10 cellular contexts compared by ENCODE assay signal in genomic region chr1:155079210-155079486, GRCh38. TPM values are rescaled to one million over a fixed set of nuclear protein-coding genes. Genes with fewer than 3 reads are reported as not detected.
DNase-seq lines count a peak whose midpoint lies in the region; ATAC-seq, FAIRE-seq and TF ChIP-seq lines count a peak whose summit lies in the region.
"Had no signal": no experiment of that assay in that cellular context is flagged by ENCODE, and none has a peak within 500 bp of the region (broad histone marks: within the 10 kb centered on the region; RNA-seq: fewer than 3 reads in every experiment).

No MANE protein-coding gene starts in this region.

- no peak overlapping the region for H3K27ac ChIP-seq in keratinocyte (ENCODE audit: control insufficient read depth, insufficient read depth, low read length)
- H3K27ac ChIP-seq in thoracic aorta = no peak overlapping the region

- no peaks in the 10 kb centered on the region for H3K36me3 Mint-ChIP-seq in activated T-cell treated with anti-CD3 and anti-CD28 coated beads, Interleukin-2, amount 50 U/mL, for 24 hours (ENCODE audit: low read depth)
- peaks cover 1% of the 10 kb centered on the region for H3K36me3 Mint-ChIP-seq in activated naive CD8-positive, alpha-beta T cell treated with anti-CD3 and anti-CD28 coated beads, Interleukin-2, amount 10 ng/mL, durations not matched to agents 7 days and 5 days

- peaks cover 43% of the 10 kb centered on the region for H3K4me1 Mint-ChIP-seq in activated T-cell treated with anti-CD3 and anti-CD28 coated beads, Interleukin-2, amount 50 U/mL, for 24 hours (ENCODE audit: low read depth)
- H3K4me1 Mint-ChIP-seq in activated naive CD8-positive, alpha-beta T cell treated with anti-CD3 and anti-CD28 coated beads, Interleukin-2, amount 10 ng/mL, durations not matched to agents 7 days and 5 days = peaks cover 48% of the 10 kb centered on the region

- H3K9me3 Mint-ChIP-seq in activated T-cell treated with anti-CD3 and anti-CD28 coated beads, Interleukin-2, amount 50 U/mL, for 24 hours = no peaks in the 10 kb centered on the region
- H3K9me3 Mint-ChIP-seq in activated naive CD8-positive, alpha-beta T cell treated with anti-CD3 and anti-CD28 coated beads, Interleukin-2, amount 10 ng/mL, durations not matched to agents 7 days and 5 days = no peaks in the 10 kb centered on the region

- no peak for FAIRE-seq in keratinocyte (lab: Jason Lieb, UNC)
- FAIRE-seq: D721Med had no signal

- H3K9me1 ChIP-seq in keratinocyte (ENCODE audit: control insufficient read depth, extremely low read depth, insufficient read depth, low read length) = no peaks in the 10 kb centered on the region

- H3K4me1 ChIP-seq in keratinocyte (ENCODE audit: control insufficient read depth, extremely low read depth, insufficient read depth, low read length) (peaks cover 49% of the 10 kb centered on the region), thoracic aorta (ENCODE audit: control insufficient read depth in 1 of 2, low read depth in 2 of 2) (peaks cover 29 to 44% of the 10 kb centered on the region in 2 donors)

- H3K36me3 ChIP-seq in keratinocyte (ENCODE audit: control insufficient read depth in 2 of 2, extremely low read depth in 1 of 2, insufficient read depth in 2 of 2, low read length in 2 of 2) (no peaks in the 10 kb centered on the region), thoracic aorta (no peaks in the 10 kb centered on the region)

- no peak for DNase-seq in activated T-cell treated with anti-CD3 and anti-CD28 coated beads, Interleukin-2, amount 50 U/mL, for 24 hours
- DNase-seq in activated T-cell treated with anti-CD3 and anti-CD28 coated beads for 4 hours (no peak), keratinocyte (ENCODE audit: low read depth, low spot score) (no peak), thoracic aorta (ENCODE audit: low spot score) (no peak), epidermal melanocyte (ENCODE audit: insufficient read length, low spot score) (no peak), Ammon's horn (ENCODE audit: low spot score) (no peak)
- no peak for DNase-seq in activated naive CD8-positive, alpha-beta T cell treated with anti-CD3 and anti-CD28 coated beads, Interleukin-2, amount 10 ng/mL, durations not matched to agents 7 days and 5 days

- peaks cover 41% of the 10 kb centered on the region for H3K27me3 Mint-ChIP-seq in activated T-cell treated with anti-CD3 and anti-CD28 coated beads, Interleukin-2, amount 50 U/mL, for 24 hours
- H3K27me3 Mint-ChIP-seq in activated naive CD8-positive, alpha-beta T cell treated with anti-CD3 and anti-CD28 coated beads, Interleukin-2, amount 10 ng/mL, durations not matched to agents 7 days and 5 days = peaks cover 61% of the 10 kb centered on the region

- dilution Hi-C loops in keratinocyte (cut with MboI; ENCODE audit: extremely low pct_ligation_motif_present, low sequenced_read_pairs) = no loop called here

- no peak for ATAC-seq in activated naive CD8-positive, alpha-beta T cell treated with anti-CD3 and anti-CD28 coated beads, Interleukin-2, amount 10 ng/mL, durations not matched to agents 7 days and 5 days (ENCODE audit: low read depth)
- ATAC-seq in thoracic aorta (ENCODE audit: insufficient number of reproducible peaks, low FRiP score, low read depth) (no peak), HG02981 (IDR thresholded peaks at IDR 0.05; ENCODE audit: unreplicated experiment) (no peak)

- H3K79me2 ChIP-seq in keratinocyte (ENCODE audit: control insufficient read depth, insufficient read depth, low read length) = no peaks in the 10 kb centered on the region

- H3K27me3 ChIP-seq in keratinocyte (ENCODE audit: control insufficient read depth, extremely low read depth, insufficient read depth, low read length) (peaks cover 38% of the 10 kb centered on the region), thoracic aorta (replicated peaks; ENCODE audit: insufficient read depth) (peaks cover 26% of the 10 kb centered on the region)

- peak overlapping the region; percentile 78 for H3K4me2 ChIP-seq in keratinocyte (ENCODE audit: control insufficient read depth, extremely low read depth, insufficient read depth, low read depth, low read length)

- no peak overlapping the region for H2AFZ ChIP-seq in keratinocyte (ENCODE audit: control insufficient read depth, low read length)

- peak overlapping the region; percentile 65 for H3K4me3 Mint-ChIP-seq in activated T-cell treated with anti-CD3 and anti-CD28 coated beads, Interleukin-2, amount 50 U/mL, for 24 hours
- peak overlapping the region; percentile 77 for H3K4me3 Mint-ChIP-seq in activated naive CD8-positive, alpha-beta T cell treated with anti-CD3 and anti-CD28 coated beads, Interleukin-2, amount 10 ng/mL, durations not matched to agents 7 days and 5 days

- H3K4me3 ChIP-seq in keratinocyte (ENCODE audit: control insufficient read depth in 2 of 3, extremely low read depth in 1 of 3, insufficient read depth in 2 of 3, low read depth in 1 of 3, low read length in 3 of 3) (peak overlapping the region; percentile 51 to 69 (median 64)), thoracic aorta (peak overlapping the region; percentile 72)

- POLR2A ChIA-PET in activated naive CD8-positive, alpha-beta T cell treated with anti-CD3 and anti-CD28 coated beads, Interleukin-2, amount 10 ng/mL, durations not matched to agents 7 days and 5 days (lab: Charles Lee) = interaction anchor here (0.5 to 0.6 kb wide), 2 partner anchors 43 to 95 kb away, joined by 3 to 5 read pairs; no protein-coding TSS in a partner anchor

- peak overlapping the region; percentile 53 for H3K27ac Mint-ChIP-seq in activated T-cell treated with anti-CD3 and anti-CD28 coated beads, Interleukin-2, amount 50 U/mL, for 24 hours
- peak overlapping the region; percentile 52 for H3K27ac Mint-ChIP-seq in activated naive CD8-positive, alpha-beta T cell treated with anti-CD3 and anti-CD28 coated beads, Interleukin-2, amount 10 ng/mL, durations not matched to agents 7 days and 5 days

- TF ChIP-seq CTCF in keratinocyte (optimal IDR thresholded peaks at IDR 0.05 in 1 of 3, IDR thresholded peaks at IDR 0.05 in 1 of 3, conservative IDR thresholded peaks at IDR 0.05 in 1 of 3; ENCODE audit: extremely low read depth in 1 of 3, insufficient read depth in 2 of 3, low read length in 3 of 3) (no peak), thoracic aorta (IDR thresholded peaks at IDR 0.05) (no peak)

- H3K9me3 ChIP-seq in keratinocyte (ENCODE audit: control insufficient read depth, low read depth, low read length) = no peaks in the 10 kb centered on the region
- H3K9me3 ChIP-seq in thoracic aorta = no peaks in the 10 kb centered on the region

- peak overlapping the region; percentile 41 for H3K9ac ChIP-seq in keratinocyte (ENCODE audit: control insufficient read depth, extremely low read depth, insufficient read depth, low read length)

- no peaks in the 10 kb centered on the region for H4K20me1 ChIP-seq in keratinocyte (ENCODE audit: control insufficient read depth, extremely low read depth, insufficient read depth, low read length)

RNA-seq across cellular contexts. Expression of gene EFNA3, which starts 0.5 kb away (rescaled TPM):
- 1 to 10 TPM; 3.6 to 4.2 TPM for total RNA-seq in activated naive CD8-positive, alpha-beta T cell treated with anti-CD3 and anti-CD28 coated beads, Interleukin-2, amount 10 ng/mL, durations not matched to agents 7 days and 5 days
- 3.3 to 9.0 TPM (median 4.4 TPM) in 3 replicates for polyA plus RNA-seq in keratinocyte
- 11.6 TPM for polyA plus RNA-seq in keratinocyte (2011; ENCODE audit: low read depth)
- polyA plus RNA-seq in keratinocyte (2011; cell fraction: cytosol; rRNA removed) = 4.9 and 6.5 TPM in 2 replicates
- polyA plus RNA-seq in keratinocyte (2011; cell fraction: nucleus; rRNA removed) = 4.7 and 4.9 TPM in 2 replicates
- polyA plus RNA-seq in keratinocyte (2012; ENCODE audit: low replicate concordance) = 3.9 and 47.4 TPM in 2 replicates
- polyA minus RNA-seq in keratinocyte = 3.6 to 8.3 TPM (median 4.2 TPM) in 3 replicates
- polyA minus RNA-seq in keratinocyte (2011; cell fraction: cytosol; rRNA and poly(A)+ RNA removed) = 5.0 TPM
- polyA minus RNA-seq in keratinocyte (2011; cell fraction: nucleus; rRNA and poly(A)+ RNA removed) = 2.5 and 2.8 TPM in 2 replicates
- 1 to 10 TPM; 1.5 to 3.2 TPM for total RNA-seq in thoracic aorta

RNA-seq across cellular contexts. Expression of gene EFNA4, which starts 15.6 kb away (rescaled TPM):
- 1 to 10 TPM; 7.9 to 8.1 TPM for total RNA-seq in activated naive CD8-positive, alpha-beta T cell treated with anti-CD3 and anti-CD28 coated beads, Interleukin-2, amount 10 ng/mL, durations not matched to agents 7 days and 5 days
- 7.6 to 11.0 TPM (median 9.9 TPM) in 3 replicates for polyA plus RNA-seq in keratinocyte
- polyA plus RNA-seq in keratinocyte (2011; ENCODE audit: low read depth) = 7.7 TPM
- polyA plus RNA-seq in keratinocyte (2011; cell fraction: cytosol; rRNA removed) = 5.6 and 8.1 TPM in 2 replicates
- 13.7 and 15.9 TPM in 2 replicates for polyA plus RNA-seq in keratinocyte (2011; cell fraction: nucleus; rRNA removed)
- polyA plus RNA-seq in keratinocyte (2012; ENCODE audit: low replicate concordance) = 7.2 and 12.3 TPM in 2 replicates
- 5.4 to 9.9 TPM (median 7.6 TPM) in 3 replicates for polyA minus RNA-seq in keratinocyte
- polyA minus RNA-seq in keratinocyte (2011; cell fraction: cytosol; rRNA and poly(A)+ RNA removed) = 12.3 TPM
- 7.3 and 8.2 TPM in 2 replicates for polyA minus RNA-seq in keratinocyte (2011; cell fraction: nucleus; rRNA and poly(A)+ RNA removed)
- 1 to 10 TPM; 1.9 to 2.8 TPM for total RNA-seq in thoracic aorta

RNA-seq across cellular contexts. Expression of gene ADAM15, which starts 28.0 kb away (rescaled TPM):
- 10 to 100 TPM; 37.0 to 37.3 TPM for total RNA-seq in activated naive CD8-positive, alpha-beta T cell treated with anti-CD3 and anti-CD28 coated beads, Interleukin-2, amount 10 ng/mL, durations not matched to agents 7 days and 5 days
- polyA plus RNA-seq in keratinocyte = 130 to 280 TPM (median 131 TPM) in 3 replicates
- 106 TPM for polyA plus RNA-seq in keratinocyte (2011; ENCODE audit: low read depth)
- 98.3 and 169 TPM in 2 replicates for polyA plus RNA-seq in keratinocyte (2011; cell fraction: cytosol; rRNA removed)
- 313 and 412 TPM in 2 replicates for polyA plus RNA-seq in keratinocyte (2011; cell fraction: nucleus; rRNA removed)
- polyA plus RNA-seq in keratinocyte (2012; ENCODE audit: low replicate concordance) = 166 and 194 TPM in 2 replicates
- 269 to 455 TPM (median 448 TPM) in 3 replicates for polyA minus RNA-seq in keratinocyte
- polyA minus RNA-seq in keratinocyte (2011; cell fraction: cytosol; rRNA and poly(A)+ RNA removed) = 471 TPM
- 347 and 394 TPM in 2 replicates for polyA minus RNA-seq in keratinocyte (2011; cell fraction: nucleus; rRNA and poly(A)+ RNA removed)
- total RNA-seq in thoracic aorta = 100 to 1,000 TPM; 119 to 144 TPM

RNA-seq across cellular contexts. Expression of gene DCST1, which starts 45.5 kb away (rescaled TPM):
- total RNA-seq in activated naive CD8-positive, alpha-beta T cell treated with anti-CD3 and anti-CD28 coated beads, Interleukin-2, amount 10 ng/mL, durations not matched to agents 7 days and 5 days = not detected
- 0.05 TPM in 1 of 3 replicates, not detected in the others for polyA plus RNA-seq in keratinocyte
- polyA plus RNA-seq in keratinocyte (2011; ENCODE audit: low read depth) = not detected
- polyA plus RNA-seq in keratinocyte (2011; cell fraction: cytosol; rRNA removed) = not detected in 2 replicates
- polyA plus RNA-seq in keratinocyte (2011; cell fraction: nucleus; rRNA removed) = 0.11 and 0.27 TPM in 2 replicates
- polyA plus RNA-seq in keratinocyte (2012; ENCODE audit: low replicate concordance) = 0.14 TPM in 1 of 2 replicates, not detected in the other
- polyA minus RNA-seq in keratinocyte = 0.43 TPM in 1 of 3 replicates, not detected in the others
- not detected for polyA minus RNA-seq in keratinocyte (2011; cell fraction: cytosol; rRNA and poly(A)+ RNA removed)
- not detected in 2 replicates for polyA minus RNA-seq in keratinocyte (2011; cell fraction: nucleus; rRNA and poly(A)+ RNA removed)
- not detected for total RNA-seq in thoracic aorta
- total RNA-seq: RPMI7951 had no signal

RNA-seq across cellular contexts. Expression of gene DCST2, which starts 45.6 kb away (rescaled TPM):
- total RNA-seq in activated naive CD8-positive, alpha-beta T cell treated with anti-CD3 and anti-CD28 coated beads, Interleukin-2, amount 10 ng/mL, durations not matched to agents 7 days and 5 days = 1 to 10 TPM in 1 of 2 experiments, under 1 TPM in 1; 0.91 to 1.4 TPM
- polyA plus RNA-seq in keratinocyte = 0.11 to 0.46 TPM (median 0.14 TPM) in 3 replicates
- polyA plus RNA-seq in keratinocyte (2011; ENCODE audit: low read depth) = 0.20 TPM
- 0.06 TPM in 1 of 2 replicates, not detected in the other for polyA plus RNA-seq in keratinocyte (2011; cell fraction: cytosol; rRNA removed)
- 1.0 and 1.1 TPM in 2 replicates for polyA plus RNA-seq in keratinocyte (2011; cell fraction: nucleus; rRNA removed)
- 0.13 and 1.3 TPM in 2 replicates for polyA plus RNA-seq in keratinocyte (2012; ENCODE audit: low replicate concordance)
- 0.16 TPM in 1 of 3 replicates, not detected in the others for polyA minus RNA-seq in keratinocyte
- polyA minus RNA-seq in keratinocyte (2011; cell fraction: cytosol; rRNA and poly(A)+ RNA removed) = not detected
- polyA minus RNA-seq in keratinocyte (2011; cell fraction: nucleus; rRNA and poly(A)+ RNA removed) = not detected in 2 replicates
- total RNA-seq in thoracic aorta = under 1 TPM in 1 of 2 donors, not detected in 1; 0.42 TPM
- total RNA-seq: RPMI7951 had no signal
